8 cellular contexts compared by ENCODE assay signal in genomic region chr18:42113529-42114191, GRCh38.
DNase-seq lines count a peak whose midpoint lies in the region; ATAC-seq and TF ChIP-seq lines count a peak whose summit lies in the region.

No MANE protein-coding gene starts in this region.

- CTCF ChIA-PET in activated CD8-positive, alpha-beta T cell treated with anti-CD3 and anti-CD28 coated beads for 36 hours (lab: Charles Lee), result interaction anchor here (0.6 to 3.4 kb wide), 67 partner anchors 9 to 1484 kb away, joined by 3 to 31 read pairs (median 4); no protein-coding TSS in a partner anchor

- peak overlapping the region; percentile 53 for H3K27ac ChIP-seq in 22Rv1

- no peak overlapping the region for H3K4me3 Mint-ChIP-seq in activated CD8-positive, alpha-beta T cell treated with anti-CD3 and anti-CD28 coated beads for 36 hours

- POLR2A ChIA-PET in activated CD8-positive, alpha-beta T cell treated with anti-CD3 and anti-CD28 coated beads for 36 hours (lab: Charles Lee), result interaction anchor here (0.7 kb wide), 1 partner anchor 44 kb away, joined by 3 read pairs; no protein-coding TSS in a partner anchor

- no peak for TF ChIP-seq CTCF in 22Rv1 (IDR thresholded peaks at IDR 0.05)
- no peak for TF ChIP-seq CTCF in activated CD8-positive, alpha-beta T cell treated with anti-CD3 and anti-CD28 coated beads for 36 hours (IDR thresholded peaks at IDR 0.05)

- intact Hi-C loops in activated CD8-positive, alpha-beta T cell treated with anti-CD3 and anti-CD28 coated beads for 36 hours (cut with micrococcal nuclease), result loop anchor here (5.0 kb wide), 2 partner anchors 159 to 1159 kb away; no protein-coding TSS in a partner anchor
- intact Hi-C loops in Right ventricle myocardium superior (cut with DNase I), result no loop called here

- peak overlapping the region; percentile 34 for H3K27ac Mint-ChIP-seq in activated CD8-positive, alpha-beta T cell treated with anti-CD3 and anti-CD28 coated beads for 36 hours

- no peaks in the 10 kb centered on the region for H3K9me3 Mint-ChIP-seq in activated CD8-positive, alpha-beta T cell treated with anti-CD3 and anti-CD28 coated beads for 36 hours

- H3K36me3 Mint-ChIP-seq in activated CD8-positive, alpha-beta T cell treated with anti-CD3 and anti-CD28 coated beads for 36 hours (ENCODE audit: low read depth), result no peaks in the 10 kb centered on the region

- ATAC-seq in GM19324 (IDR thresholded peaks at IDR 0.05; ENCODE audit: low FRiP score, unreplicated experiment) (peak; percentile 45), HG03457 (IDR thresholded peaks at IDR 0.05; ENCODE audit: unreplicated experiment) (peak; percentile 51), Right ventricle myocardium superior (ENCODE audit: poor library complexity) (no peak)
- peak; percentile 45 for ATAC-seq in activated CD8-positive, alpha-beta T cell treated with anti-CD3 and anti-CD28 coated beads for 36 hours

- DNase-seq in activated CD8-positive, alpha-beta T cell treated with anti-CD3 and anti-CD28 coated beads for 36 hours, result peak; percentile 12
- peak; percentile 29 for DNase-seq in myocyte (ENCODE audit: low read depth)
- DNase-seq in NCI-H1092 (lab: John Stamatoyannopoulos, UW), result no peak
- no peak for DNase-seq in cerebellar nuclear complex (lab: John Stamatoyannopoulos, UW)
- DNase-seq in Right ventricle myocardium superior, result no peak

- peaks cover 8% of the 10 kb centered on the region for H3K4me1 Mint-ChIP-seq in activated CD8-positive, alpha-beta T cell treated with anti-CD3 and anti-CD28 coated beads for 36 hours (ENCODE audit: low read depth)

- peaks cover 5% of the 10 kb centered on the region for H3K27me3 Mint-ChIP-seq in activated CD8-positive, alpha-beta T cell treated with anti-CD3 and anti-CD28 coated beads for 36 hours

Comparison
In these comparisons a context has a peak if more than half of its experiments do, and no peak if none do; other contexts are left out.
1. DNase-seq: peak in activated CD8-positive, alpha-beta T cell treated with anti-CD3 and anti-CD28 coated beads for 36 hours (single experiment) and myocyte (single experiment); none in NCI-H1092 (single experiment), cerebellar nuclear complex (0 of 2) and Right ventricle myocardium superior (single experiment).